In genomic region chr20:29690274-29690673, GRCh38 we compare ENCODE assay signal across 18 cellular contexts.
DNase-seq lines count a peak whose midpoint lies in the region; ATAC-seq and TF ChIP-seq lines count a peak whose summit lies in the region.
"Had no signal": no experiment of that assay in that cellular context is flagged by ENCODE, and none has a peak within 500 bp of the region (broad histone marks: within the 10 kb centered on the region; RNA-seq: fewer than 3 reads in every experiment).

No MANE protein-coding gene starts in this region.

- CTCF ChIA-PET in activated CD4-positive, alpha-beta memory T cell treated with anti-CD3 and anti-CD28 coated beads for 36 hours (lab: Charles Lee): no interaction called here

- H3K27me3 Mint-ChIP-seq in activated naive CD8-positive, alpha-beta T cell treated with anti-CD3 and anti-CD28 coated beads, Interleukin-2, amount 10 ng/mL, durations not matched to agents 7 days and 5 days: no peaks in the 10 kb centered on the region
- H3K27me3 Mint-ChIP-seq in activated naive CD8-positive, alpha-beta T cell treated with anti-CD3 and anti-CD28 coated beads for 36 hours: no peaks in the 10 kb centered on the region
- H3K27me3 Mint-ChIP-seq in activated CD4-positive, alpha-beta memory T cell treated with anti-CD3 and anti-CD28 coated beads for 36 hours: no peaks in the 10 kb centered on the region
- H3K27me3 Mint-ChIP-seq: CD4-positive, alpha-beta memory T cell had no signal

- H4K12ac ChIP-seq in trophoblast cell (ENCODE audit: low read depth, low read length): no peak overlapping the region

- H2BK12ac ChIP-seq in trophoblast cell (ENCODE audit: low read length): no peak overlapping the region

- H3K36me3 Mint-ChIP-seq in activated naive CD8-positive, alpha-beta T cell treated with anti-CD3 and anti-CD28 coated beads, Interleukin-2, amount 10 ng/mL, durations not matched to agents 7 days and 5 days: peaks cover 3% of the 10 kb centered on the region
- H3K36me3 Mint-ChIP-seq in activated naive CD8-positive, alpha-beta T cell treated with anti-CD3 and anti-CD28 coated beads for 36 hours: no peaks in the 10 kb centered on the region
- H3K36me3 Mint-ChIP-seq in activated CD4-positive, alpha-beta memory T cell treated with anti-CD3 and anti-CD28 coated beads for 36 hours: peaks cover 2% of the 10 kb centered on the region

- TF ChIP-seq CTCF in RWPE2 (IDR thresholded peaks at IDR 0.05; ENCODE audit: poor library complexity, severe bottlenecking) (no peak), sigmoid colon (IDR thresholded peaks at IDR 0.05) (no peak)

- H3K27me3 ChIP-seq in RWPE2 (ENCODE audit: insufficient read depth, poor library complexity, severe bottlenecking): no peaks in the 10 kb centered on the region
- H3K27me3 ChIP-seq in sigmoid colon: no peaks in the 10 kb centered on the region
- H3K27me3 ChIP-seq in trophoblast cell (ENCODE audit: insufficient read depth, low read length): no peaks in the 10 kb centered on the region
- H3K27me3 ChIP-seq: MG63 had no signal

- H3K27ac ChIP-seq in RWPE2 (ENCODE audit: poor library complexity, severe bottlenecking) (no peak overlapping the region), sigmoid colon (no peak overlapping the region), trophoblast cell (ENCODE audit: low read depth, low read length) (no peak overlapping the region)
- H3K27ac ChIP-seq: A549 had no signal

- WGBS in sigmoid colon, 2 donors: 92 to 95% methylated on average over 19 of the region's 19 CpGs
- no CpG with 5 or more reads among the region's 19 CpGs for WGBS in trophoblast cell (ENCODE audit: extremely low coverage, insufficient coverage, insufficient read length)

- no peaks in the 10 kb centered on the region for H3K79me1 ChIP-seq in trophoblast cell (ENCODE audit: low read length)

- peak overlapping the region; percentile 45 for H3K4me3 Mint-ChIP-seq in activated naive CD8-positive, alpha-beta T cell treated with anti-CD3 and anti-CD28 coated beads, Interleukin-2, amount 10 ng/mL, durations not matched to agents 7 days and 5 days
- no peak overlapping the region for H3K4me3 Mint-ChIP-seq in activated naive CD8-positive, alpha-beta T cell treated with anti-CD3 and anti-CD28 coated beads for 36 hours
- no peak overlapping the region for H3K4me3 Mint-ChIP-seq in activated CD4-positive, alpha-beta memory T cell treated with anti-CD3 and anti-CD28 coated beads for 36 hours
- H3K4me3 Mint-ChIP-seq: HFFc6 had no signal

- no peak overlapping the region for H3K23ac ChIP-seq in trophoblast cell (ENCODE audit: low read length)

- H3K4me2 ChIP-seq in trophoblast cell (ENCODE audit: low read length): no peak overlapping the region
- H3K4me2 ChIP-seq: A549 had no signal

- H3K18ac ChIP-seq in trophoblast cell (ENCODE audit: low read length): no peak overlapping the region

- no peak overlapping the region for H2BK120ac ChIP-seq in trophoblast cell (ENCODE audit: insufficient read depth, low read length, poor library complexity)

- peaks cover 6% of the 10 kb centered on the region for H3K9me3 ChIP-seq in RWPE2 (ENCODE audit: severe bottlenecking)
- no peaks in the 10 kb centered on the region for H3K9me3 ChIP-seq in sigmoid colon
- H3K9me3 ChIP-seq in trophoblast cell (ENCODE audit: insufficient read depth, low read depth, low read length): peaks cover 32% of the 10 kb centered on the region
- H3K9me3 ChIP-seq: A549, MG63 had no signal

- H3K14ac ChIP-seq in trophoblast cell (ENCODE audit: low read length): no peak overlapping the region

- TF ChIP-seq POLR2A in sigmoid colon (IDR thresholded peaks at IDR 0.05): no peak

- no peak for ATAC-seq in activated naive CD8-positive, alpha-beta T cell treated with anti-CD3 and anti-CD28 coated beads, Interleukin-2, amount 10 ng/mL, durations not matched to agents 7 days and 5 days (ENCODE audit: low read depth)
- ATAC-seq in RWPE2 (ENCODE audit: low read depth): no peak
- ATAC-seq: A549, Panc1 had no signal

- H3K9ac ChIP-seq in trophoblast cell (ENCODE audit: low read length): no peak overlapping the region

- H3K4me1 ChIP-seq in RWPE2 (ENCODE audit: insufficient read depth, poor library complexity, severe bottlenecking) (no peaks in the 10 kb centered on the region), sigmoid colon (no peaks in the 10 kb centered on the region), trophoblast cell (ENCODE audit: control insufficient read depth in 1 of 2, insufficient read depth in 2 of 2, low read length in 2 of 2) (no peaks in the 10 kb centered on the region)
- H3K4me1 ChIP-seq: A549 had no signal

- H2AFZ ChIP-seq in trophoblast cell (ENCODE audit: insufficient read depth, low read length, poor library complexity): no peak overlapping the region

- no peak overlapping the region for H2BK5ac ChIP-seq in trophoblast cell (ENCODE audit: low read depth, low read length, poor library complexity)

- no peak for TF ChIP-seq EP300 in sigmoid colon (IDR thresholded peaks at IDR 0.05)

- H3K4me3 ChIP-seq in RWPE2 (ENCODE audit: severe bottlenecking) (no peak overlapping the region), sigmoid colon (no peak overlapping the region), trophoblast cell (ENCODE audit: low read depth, low read length) (no peak overlapping the region)
- H3K4me3 ChIP-seq: A549, MG63 had no signal

- intact Hi-C loops in sigmoid colon (cut with DNase I): no loop called here
- intact Hi-C loops in activated CD4-positive, alpha-beta memory T cell treated with anti-CD3 and anti-CD28 coated beads for 36 hours (cut with micrococcal nuclease): no loop called here

- no peak for DNase-seq in activated naive CD8-positive, alpha-beta T cell treated with anti-CD3 and anti-CD28 coated beads, Interleukin-2, amount 10 ng/mL, durations not matched to agents 7 days and 5 days
- no peak for DNase-seq in activated naive CD8-positive, alpha-beta T cell treated with anti-CD3 and anti-CD28 coated beads for 36 hours
- peak; percentile 73 for DNase-seq in RWPE2 (ENCODE audit: low spot score)
- DNase-seq in ecto neural progenitor cell (ENCODE audit: low spot score): peak; percentile 21
- peak; percentile 46 for DNase-seq in sigmoid colon
- no peak for DNase-seq in trophoblast cell
- no peak for DNase-seq in glomerular visceral epithelial cell (ENCODE audit: extremely low spot score)
- no peak for DNase-seq in activated CD4-positive, alpha-beta memory T cell treated with anti-CD3 and anti-CD28 coated beads for 36 hours
- DNase-seq: DMS79 treated with DMSO at 0.1 percent for 48 hours, HFFc6, IMR-90, Karpas-422, MG63, NCI-H1048, NCI-H345 had no signal

- no peaks in the 10 kb centered on the region for H3K36me3 ChIP-seq in RWPE2 (ENCODE audit: low read depth)
- no peaks in the 10 kb centered on the region for H3K36me3 ChIP-seq in sigmoid colon
- no peaks in the 10 kb centered on the region for H3K36me3 ChIP-seq in trophoblast cell (ENCODE audit: control insufficient read depth in 1 of 2, insufficient read depth in 2 of 2, low read length in 2 of 2)
- H3K36me3 ChIP-seq: MG63 had no signal

- no peaks in the 10 kb centered on the region for H3K79me2 ChIP-seq in trophoblast cell (ENCODE audit: control insufficient read depth, insufficient read depth, low read length, poor library complexity)

- H2AK5ac ChIP-seq in trophoblast cell (ENCODE audit: low read length): no peak overlapping the region

- peaks cover 11% of the 10 kb centered on the region for H3K9me3 Mint-ChIP-seq in activated naive CD8-positive, alpha-beta T cell treated with anti-CD3 and anti-CD28 coated beads, Interleukin-2, amount 10 ng/mL, durations not matched to agents 7 days and 5 days
- H3K9me3 Mint-ChIP-seq in activated naive CD8-positive, alpha-beta T cell treated with anti-CD3 and anti-CD28 coated beads for 36 hours: peaks cover 8% of the 10 kb centered on the region
- peaks cover 5% of the 10 kb centered on the region for H3K9me3 Mint-ChIP-seq in activated CD4-positive, alpha-beta memory T cell treated with anti-CD3 and anti-CD28 coated beads for 36 hours

- no peak overlapping the region for H3K4ac ChIP-seq in trophoblast cell (ENCODE audit: low read depth, low read length)

- POLR2A ChIA-PET in activated naive CD8-positive, alpha-beta T cell treated with anti-CD3 and anti-CD28 coated beads, Interleukin-2, amount 10 ng/mL, durations not matched to agents 7 days and 5 days (lab: Charles Lee): no interaction called here
- POLR2A ChIA-PET in activated CD4-positive, alpha-beta memory T cell treated with anti-CD3 and anti-CD28 coated beads for 36 hours (lab: Charles Lee): no interaction called here

- H4K91ac ChIP-seq in trophoblast cell (ENCODE audit: low read depth, low read length): no peak overlapping the region

- H3K4me1 Mint-ChIP-seq in activated naive CD8-positive, alpha-beta T cell treated with anti-CD3 and anti-CD28 coated beads, Interleukin-2, amount 10 ng/mL, durations not matched to agents 7 days and 5 days: no peaks in the 10 kb centered on the region
- no peaks in the 10 kb centered on the region for H3K4me1 Mint-ChIP-seq in activated naive CD8-positive, alpha-beta T cell treated with anti-CD3 and anti-CD28 coated beads for 36 hours
- no peaks in the 10 kb centered on the region for H3K4me1 Mint-ChIP-seq in activated CD4-positive, alpha-beta memory T cell treated with anti-CD3 and anti-CD28 coated beads for 36 hours (ENCODE audit: low read depth)
- H3K4me1 Mint-ChIP-seq: CD4-positive, alpha-beta memory T cell had no signal

- no peak overlapping the region for H3K27ac Mint-ChIP-seq in activated naive CD8-positive, alpha-beta T cell treated with anti-CD3 and anti-CD28 coated beads, Interleukin-2, amount 10 ng/mL, durations not matched to agents 7 days and 5 days
- no peak overlapping the region for H3K27ac Mint-ChIP-seq in activated naive CD8-positive, alpha-beta T cell treated with anti-CD3 and anti-CD28 coated beads for 36 hours
- no peak overlapping the region for H3K27ac Mint-ChIP-seq in activated CD4-positive, alpha-beta memory T cell treated with anti-CD3 and anti-CD28 coated beads for 36 hours
- H3K27ac Mint-ChIP-seq: HFFc6 had no signal

- H4K8ac ChIP-seq in trophoblast cell (ENCODE audit: low read depth, low read length): no peak overlapping the region

Comparison
In these comparisons a context has a peak if more than half of its experiments do, and no peak if none do; other contexts are left out.
1. DNase-seq: peak in RWPE2 (single experiment), ecto neural progenitor cell (single experiment) and sigmoid colon (single experiment); none in activated naive CD8-positive, alpha-beta T cell treated with anti-CD3 and anti-CD28 coated beads, Interleukin-2, amount 10 ng/mL, durations not matched to agents 7 days and 5 days (single experiment), activated naive CD8-positive, alpha-beta T cell treated with anti-CD3 and anti-CD28 coated beads for 36 hours (single experiment), trophoblast cell (0 of 2), glomerular visceral epithelial cell (single experiment) and activated CD4-positive, alpha-beta memory T cell treated with anti-CD3 and anti-CD28 coated beads for 36 hours (single experiment).